Comparison of ENCODE assay signal across 27 cellular contexts in genomic region chr9:135081264-135081660, GRCh38. TPM values are rescaled to one million over a fixed set of nuclear protein-coding genes. Genes with fewer than 3 reads are reported as not detected.
"Had no signal": no experiment of that assay in that cellular context is flagged by ENCODE, and none has a peak within 500 bp of the region (broad histone marks: within the 10 kb centered on the region; RNA-seq: fewer than 3 reads in every experiment).

No MANE protein-coding gene starts in this region.

- H3K4me3 Mint-ChIP-seq: activated CD8-positive, alpha-beta T cell treated with anti-CD3 and anti-CD28 coated beads, Interleukin-2, amount 10 ng/mL, durations not matched to agents 7 days and 5 days; activated naive CD4-positive, alpha-beta T cell treated with anti-CD3 and anti-CD28 coated beads, Interleukin-2, amount 50 U/mL, for 24 hours; endodermal cell; neural progenitor cell; stimulated activated memory B cell treated with anti-CD40 and anti-IgM and Interleukin-4, amounts not matched to agents 10 μg/mL and 1 μg/mL and 100 μg/mL, for 72 hours; T-cell; T-helper 2 cell treated with Interferon-gamma antibody and Interleukin-4, amounts not matched to agents 5 μg/mL and 100 μg/mL, for 36 hours had no signal

- H3K27ac ChIP-seq: adrenal gland, ascending aorta, brain microvascular endothelial cell, esophagus squamous epithelium, gastroesophageal sphincter, heart left ventricle, neural progenitor cell, prostate gland, testis, upper lobe of left lung, VCaP had no signal

- H3K27me3 ChIP-seq: adrenal gland, ascending aorta, testis had no signal

- DNase-seq: activated CD4-positive, alpha-beta T cell treated with anti-CD3 and anti-CD28 coated beads, Interleukin-2, amount 50 U/mL, for 1 hour; activated CD4-positive, CD25-positive, alpha-beta regulatory T cell treated with anti-CD3 and anti-CD28 coated beads, Interleukin-2, amount 50 U/mL, for 72 hours; activated CD8-positive, alpha-beta T cell treated with anti-CD3 and anti-CD28 coated beads, Interleukin-2, amount 10 ng/mL, durations not matched to agents 7 days and 5 days; activated gamma-delta T cell treated with Interleukin-2 at 50 U/mL for 16 hours; activated T-cell treated with anti-CD3 and anti-CD28 coated beads, Interleukin-2, amount 50 U/mL, for 1 hour; brain microvascular endothelial cell; central memory CD4-positive, alpha-beta T cell; endodermal cell; esophagus squamous epithelium; mesenchymal stem cell; small intestine; stimulated activated CD4-positive, alpha-beta T cell treated with anti-CD3 and anti-CD28 coated beads, Interleukin-15, amount 100 ng/mL, for 24 hours; T-cell; testis; upper lobe of left lung had no signal

- H3K36me3 Mint-ChIP-seq: activated naive CD4-positive, alpha-beta T cell treated with anti-CD3 and anti-CD28 coated beads, Interleukin-2, amount 50 U/mL, for 24 hours; neural progenitor cell; stimulated activated memory B cell treated with anti-CD40 and anti-IgM and Interleukin-4, amounts not matched to agents 10 μg/mL and 1 μg/mL and 100 μg/mL, for 72 hours; T-cell had no signal

- H3K4me3 ChIP-seq: adrenal gland, ascending aorta, esophagus squamous epithelium, gastroesophageal sphincter, heart left ventricle, mucosa of descending colon, neural progenitor cell, prostate gland, testis, upper lobe of left lung had no signal

- H3K9me3 Mint-ChIP-seq: activated naive CD4-positive, alpha-beta T cell treated with anti-CD3 and anti-CD28 coated beads, Interleukin-2, amount 50 U/mL, for 24 hours; endodermal cell; neural progenitor cell; stimulated activated memory B cell treated with anti-CD40 and anti-IgM and Interleukin-4, amounts not matched to agents 10 μg/mL and 1 μg/mL and 100 μg/mL, for 72 hours; T-cell; T-helper 2 cell treated with Interferon-gamma antibody and Interleukin-4, amounts not matched to agents 5 μg/mL and 100 μg/mL, for 36 hours had no signal

- ATAC-seq: activated CD8-positive, alpha-beta T cell treated with anti-CD3 and anti-CD28 coated beads, Interleukin-2, amount 10 ng/mL, durations not matched to agents 7 days and 5 days; gastroesophageal sphincter; heart left ventricle; mucosa of descending colon; SK-N-SH treated with all-trans-retinoic acid at 6 μM for 48 hours; stimulated activated memory B cell treated with anti-CD40 and anti-IgM and Interleukin-4, amounts not matched to agents 10 μg/mL and 1 μg/mL and 100 μg/mL, for 72 hours; T-cell had no signal

- H3K27ac Mint-ChIP-seq: activated CD8-positive, alpha-beta T cell treated with anti-CD3 and anti-CD28 coated beads, Interleukin-2, amount 10 ng/mL, durations not matched to agents 7 days and 5 days; activated naive CD4-positive, alpha-beta T cell treated with anti-CD3 and anti-CD28 coated beads, Interleukin-2, amount 50 U/mL, for 24 hours; endodermal cell; neural progenitor cell; stimulated activated memory B cell treated with anti-CD40 and anti-IgM and Interleukin-4, amounts not matched to agents 10 μg/mL and 1 μg/mL and 100 μg/mL, for 72 hours; T-cell; T-helper 2 cell treated with Interferon-gamma antibody and Interleukin-4, amounts not matched to agents 5 μg/mL and 100 μg/mL, for 36 hours had no signal

- H3K9me3 ChIP-seq: adrenal gland, ascending aorta, esophagus squamous epithelium, gastroesophageal sphincter, heart left ventricle, mucosa of descending colon, prostate gland, testis, upper lobe of left lung had no signal

- H3K36me3 ChIP-seq: adrenal gland, ascending aorta, brain microvascular endothelial cell, esophagus squamous epithelium, gastroesophageal sphincter, heart left ventricle, neural progenitor cell, prostate gland, upper lobe of left lung had no signal

RNA-seq across cellular contexts. Expression of gene OLFM1, which starts 6.2 kb away (rescaled TPM):
- total RNA-seq: activated CD8-positive, alpha-beta T cell treated with anti-CD3 and anti-CD28 coated beads, Interleukin-2, amount 10 ng/mL, durations not matched to agents 7 days and 5 days had no signal
